ENCODE assay signal across 17 cellular contexts in the genomic region with DNA sequence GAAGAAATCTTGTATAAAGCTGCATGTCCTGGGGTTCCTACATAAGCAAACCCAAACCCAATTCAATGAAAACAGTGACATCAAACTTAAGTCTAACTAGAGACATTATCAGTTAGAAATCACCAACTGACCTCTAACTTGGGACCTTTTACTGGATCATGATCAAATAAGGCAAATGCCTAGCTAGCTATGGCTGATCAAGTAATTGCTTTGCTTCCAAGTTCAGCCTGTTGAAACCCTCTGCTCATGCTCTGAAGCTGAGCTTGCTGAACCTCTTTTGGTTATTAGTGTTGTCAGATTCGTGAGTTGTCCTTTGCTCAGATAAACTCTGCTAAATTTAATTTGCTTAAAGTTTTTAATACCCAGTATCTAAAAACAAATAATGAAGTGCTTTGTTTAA. TPM values are rescaled to one million over a fixed set of nuclear protein-coding genes. Genes with fewer than 3 reads are reported as not detected.
A peak's percentile ranks its signal among the peaks of the same experiment; 100 is the strongest.
DNase-seq lines count a peak whose midpoint lies in the region; ATAC-seq, FAIRE-seq and TF ChIP-seq lines count a peak whose summit lies in the region.
"Had no signal": no experiment of that assay in that cellular context is flagged by ENCODE, and none has a peak within 500 bp of the region (broad histone marks: within the 10 kb centered on the region; RNA-seq: fewer than 3 reads in every experiment).

No MANE protein-coding gene starts in this region.

- H3K79me1 ChIP-seq in IMR-90 (ENCODE audit: low read depth in 1 of 2, low read length in 2 of 2) = peaks cover 18 to 37% of the 10 kb centered on the region in 2 experiments

- H3K23ac ChIP-seq in IMR-90 (ENCODE audit: low read depth, low read length) = no peak overlapping the region

- peaks cover 1% of the 10 kb centered on the region for H3K36me3 Mint-ChIP-seq in T-helper 2 cell treated with Interferon-gamma antibody and Interleukin-4, amounts not matched to agents 5 μg/mL and 100 μg/mL, for 36 hours (ENCODE audit: low read depth)
- no peaks in the 10 kb centered on the region for H3K36me3 Mint-ChIP-seq in activated CD8-positive, alpha-beta T cell treated with anti-CD3 and anti-CD28 coated beads for 36 hours (ENCODE audit: low read depth)

- H3K27me3 ChIP-seq in left ventricle myocardium inferior (ENCODE audit: low read depth) = no peaks in the 10 kb centered on the region
- no peaks in the 10 kb centered on the region for H3K27me3 ChIP-seq in IMR-90 (ENCODE audit: control insufficient read depth, insufficient read depth, low read length)
- H3K27me3 ChIP-seq in keratinocyte (ENCODE audit: control insufficient read depth, extremely low read depth, insufficient read depth, low read length) = no peaks in the 10 kb centered on the region
- H3K27me3 ChIP-seq: BLaER1 had no signal

- WGBS in IMR-90 (ENCODE audit: extremely low coverage in 2 of 2, insufficient read length in 1 of 2), 2 experiments = no CpG with 5 or more reads among the region's 1 CpG

- TF ChIP-seq CTCF in left ventricle myocardium inferior (IDR thresholded peaks at IDR 0.05; ENCODE audit: borderline replicate concordance) = no peak
- no peak for TF ChIP-seq CTCF in IMR-90 (conservative IDR thresholded peaks at IDR 0.05; ENCODE audit: low read depth, low read length)
- TF ChIP-seq CTCF in keratinocyte (optimal IDR thresholded peaks at IDR 0.05 in 1 of 3, IDR thresholded peaks at IDR 0.05 in 1 of 3, conservative IDR thresholded peaks at IDR 0.05 in 1 of 3; ENCODE audit: extremely low read depth in 1 of 3, insufficient read depth in 2 of 3, low read length in 3 of 3) = no peak
- TF ChIP-seq CTCF in activated CD8-positive, alpha-beta T cell treated with anti-CD3 and anti-CD28 coated beads for 36 hours (IDR thresholded peaks at IDR 0.05) = no peak

- peaks cover 31% of the 10 kb centered on the region for H3K79me2 ChIP-seq in keratinocyte (ENCODE audit: control insufficient read depth, insufficient read depth, low read length)

- no peak overlapping the region for H3K56ac ChIP-seq in IMR-90 (ENCODE audit: extremely low read depth, insufficient read depth, low read length)

- H2BK120ac ChIP-seq in IMR-90 (ENCODE audit: low read depth, low read length) = no peak overlapping the region

- H3K4me1 Mint-ChIP-seq in T-helper 2 cell treated with Interferon-gamma antibody and Interleukin-4, amounts not matched to agents 5 μg/mL and 100 μg/mL, for 36 hours (ENCODE audit: low read depth) = peaks cover 5% of the 10 kb centered on the region
- H3K4me1 Mint-ChIP-seq in activated CD8-positive, alpha-beta T cell treated with anti-CD3 and anti-CD28 coated beads for 36 hours (ENCODE audit: low read depth) = peaks cover 21% of the 10 kb centered on the region

- no peak for DNase-seq in left ventricle myocardium inferior
- DNase-seq in cardiac septum (ENCODE audit: low spot score) = no peak
- DNase-seq in IMR-90 = no peak
- DNase-seq in keratinocyte (ENCODE audit: low read depth, low spot score) = no peak
- no peak for DNase-seq in T-helper 2 cell treated with Interferon-gamma antibody and Interleukin-4, amounts not matched to agents 5 μg/mL and 100 μg/mL, for 36 hours (ENCODE audit: low spot score)
- DNase-seq in NCI-H82 treated with DMSO at 0.1 percent for 48 hours (lab: John Stamatoyannopoulos, UW; ENCODE audit: unreplicated experiment) = no peak
- no peak for DNase-seq in activated CD8-positive, alpha-beta T cell treated with anti-CD3 and anti-CD28 coated beads for 36 hours
- DNase-seq: 8988T; CD4-positive, alpha-beta memory T cell; DMS153; DMS79; GDM1; H9 had no signal

- POLR2A ChIA-PET in IMR-90 (lab: Charles Lee; ENCODE audit: unreplicated experiment) = no interaction called here
- POLR2A ChIA-PET in activated CD8-positive, alpha-beta T cell treated with anti-CD3 and anti-CD28 coated beads for 36 hours (lab: Charles Lee) = interaction anchor here (0.7 to 1.0 kb wide), 2 partner anchors 19 to 124 kb away, joined by 3 read pairs; no protein-coding TSS in a partner anchor

- H2BK5ac ChIP-seq in IMR-90 (ENCODE audit: low read depth, low read length, poor library complexity, severe bottlenecking) = no peak overlapping the region

- H3K36me3 ChIP-seq in left ventricle myocardium inferior (no peaks in the 10 kb centered on the region), IMR-90 (ENCODE audit: control insufficient read depth, insufficient read depth, low read length) (no peaks in the 10 kb centered on the region), keratinocyte (ENCODE audit: control insufficient read depth in 2 of 2, extremely low read depth in 1 of 2, insufficient read depth in 2 of 2, low read length in 2 of 2) (no peaks in the 10 kb centered on the region)

- H3K14ac ChIP-seq in IMR-90 (replicated peaks; ENCODE audit: low read depth, low read length) = no peak overlapping the region

- H3K4me3 ChIP-seq in left ventricle myocardium inferior (no peak overlapping the region), IMR-90 (ENCODE audit: insufficient read depth, low read depth, low read length) (no peak overlapping the region), keratinocyte (ENCODE audit: control insufficient read depth in 2 of 3, extremely low read depth in 1 of 3, insufficient read depth in 2 of 3, low read depth in 1 of 3, low read length in 3 of 3) (no peak overlapping the region)
- H3K4me3 ChIP-seq: BLaER1 had no signal

- intact Hi-C loops in left ventricle myocardium inferior (cut with micrococcal nuclease) = no loop called here
- intact Hi-C loops in cardiac septum (cut with DNase I) = no loop called here
- intact Hi-C loops in IMR-90 (cut with micrococcal nuclease) = no loop called here
- intact Hi-C loops in activated CD8-positive, alpha-beta T cell treated with anti-CD3 and anti-CD28 coated beads for 36 hours (cut with micrococcal nuclease) = loop anchor here (5.0 kb wide), 1 partner anchor 106 kb away; no protein-coding TSS in a partner anchor

- H3K18ac ChIP-seq in IMR-90 (ENCODE audit: low read depth, low read length) = no peak overlapping the region; the same call in 1 of the 2 replicates

- no peak overlapping the region for H3K27ac Mint-ChIP-seq in T-helper 2 cell treated with Interferon-gamma antibody and Interleukin-4, amounts not matched to agents 5 μg/mL and 100 μg/mL, for 36 hours
- no peak overlapping the region for H3K27ac Mint-ChIP-seq in activated CD8-positive, alpha-beta T cell treated with anti-CD3 and anti-CD28 coated beads for 36 hours

- no peaks in the 10 kb centered on the region for H3K9me3 ChIP-seq in left ventricle myocardium inferior (replicated peaks)
- H3K9me3 ChIP-seq in IMR-90 (ENCODE audit: control insufficient read depth, insufficient read depth, low read length) = no peaks in the 10 kb centered on the region
- no peaks in the 10 kb centered on the region for H3K9me3 ChIP-seq in keratinocyte (ENCODE audit: control insufficient read depth, low read depth, low read length)

- H3K27me3 Mint-ChIP-seq in T-helper 2 cell treated with Interferon-gamma antibody and Interleukin-4, amounts not matched to agents 5 μg/mL and 100 μg/mL, for 36 hours (ENCODE audit: low read depth) = no peaks in the 10 kb centered on the region
- no peaks in the 10 kb centered on the region for H3K27me3 Mint-ChIP-seq in activated CD8-positive, alpha-beta T cell treated with anti-CD3 and anti-CD28 coated beads for 36 hours
- H3K27me3 Mint-ChIP-seq: CD4-positive, alpha-beta memory T cell had no signal

- H3K4me1 ChIP-seq in left ventricle myocardium inferior = peaks cover 67% of the 10 kb centered on the region
- no peaks in the 10 kb centered on the region; the same call in 1 of the 2 replicates for H3K4me1 ChIP-seq in IMR-90 (ENCODE audit: control insufficient read depth, insufficient read depth, low read length)
- no peaks in the 10 kb centered on the region for H3K4me1 ChIP-seq in keratinocyte (ENCODE audit: control insufficient read depth, extremely low read depth, insufficient read depth, low read length)
- H3K4me1 ChIP-seq: BLaER1 had no signal

- H3K9ac ChIP-seq in IMR-90 (ENCODE audit: low read depth, low read length) (no peak overlapping the region), keratinocyte (ENCODE audit: control insufficient read depth, extremely low read depth, insufficient read depth, low read length) (no peak overlapping the region)
- H3K9ac ChIP-seq: BLaER1 had no signal

- BruUV-seq in IMR-90 (replicated peaks; lab: Mats Ljungman, UMichigan) = no TSS peak

- no peak overlapping the region for H3K4ac ChIP-seq in IMR-90 (ENCODE audit: low read depth, low read length)

- no peak overlapping the region for H4K91ac ChIP-seq in IMR-90 (ENCODE audit: insufficient read depth, low read depth, low read length)

- H4K20me1 ChIP-seq in IMR-90 (ENCODE audit: insufficient read depth, low read length) (peaks cover 13% of the 10 kb centered on the region; the same call in 1 of the 2 replicates), keratinocyte (ENCODE audit: control insufficient read depth, extremely low read depth, insufficient read depth, low read length) (no peaks in the 10 kb centered on the region)

- H3K27ac ChIP-seq in left ventricle myocardium inferior (replicated peaks) (peak overlapping the region; percentile 1), IMR-90 (ENCODE audit: insufficient read depth, low read length) (no peak overlapping the region), keratinocyte (ENCODE audit: control insufficient read depth, insufficient read depth, low read length) (no peak overlapping the region)
- H3K27ac ChIP-seq: BLaER1 had no signal

- in situ Hi-C loops in IMR-90 (cut with MboI; ENCODE audit: low sequenced_read_pairs) = loop anchor here (5.0 kb wide), 1 partner anchor 176 kb away; no protein-coding TSS in a partner anchor

- H3K4me2 ChIP-seq in IMR-90 (ENCODE audit: low read depth, low read length) (no peak overlapping the region), keratinocyte (ENCODE audit: control insufficient read depth, extremely low read depth, insufficient read depth, low read depth, low read length) (no peak overlapping the region)
- H3K4me2 ChIP-seq: BLaER1 had no signal

- ATAC-seq in IMR-90 (ENCODE audit: low read depth) = peak; percentile 17; the same call in 1 of the 2 replicates
- ATAC-seq in activated CD8-positive, alpha-beta T cell treated with anti-CD3 and anti-CD28 coated beads for 36 hours = no peak

- CTCF ChIA-PET in IMR-90 (lab: Yijun Ruan, JAX) = interaction anchor here (1.0 kb wide), 1 partner anchor 218 kb away, joined by 5 read pairs; no protein-coding TSS in a partner anchor
- CTCF ChIA-PET in activated CD8-positive, alpha-beta T cell treated with anti-CD3 and anti-CD28 coated beads for 36 hours (lab: Charles Lee) = interaction anchor here (0.8 to 6.4 kb wide), 6 partner anchors 9 to 218 kb away, joined by 3 to 83 read pairs (median 4); no protein-coding TSS in a partner anchor

- no peak overlapping the region for H2AK5ac ChIP-seq in IMR-90 (ENCODE audit: low read depth, low read length)

- no peaks in the 10 kb centered on the region for H3K9me1 ChIP-seq in IMR-90 (ENCODE audit: insufficient read depth, low read length)
- H3K9me1 ChIP-seq in keratinocyte (ENCODE audit: control insufficient read depth, extremely low read depth, insufficient read depth, low read length) = no peaks in the 10 kb centered on the region

- no peak overlapping the region for H2AK9ac ChIP-seq in IMR-90 (replicated peaks; ENCODE audit: low read depth, low read length, poor library complexity)

- dilution Hi-C loops in IMR-90 (cut with HindIII; ENCODE audit: low sequenced_read_pairs, unreplicated experiment) (no loop called here), keratinocyte (cut with MboI; ENCODE audit: extremely low pct_ligation_motif_present, low sequenced_read_pairs) (no loop called here)

- no peak overlapping the region; the same call in 1 of the 2 replicates for H4K5ac ChIP-seq in IMR-90 (ENCODE audit: low read depth, low read length)

- TF ChIP-seq RAD21 in IMR-90 (IDR thresholded peaks at IDR 0.05; ENCODE audit: low read length) = no peak

- H4K8ac ChIP-seq in IMR-90 (ENCODE audit: low read depth in 2 of 2, low read length in 2 of 2) = no peak overlapping the region

- peak; percentile 5 for FAIRE-seq in keratinocyte (lab: Jason Lieb, UNC)
- FAIRE-seq: GM12892, H1 had no signal

- no peaks in the 10 kb centered on the region for H3K9me3 Mint-ChIP-seq in T-helper 2 cell treated with Interferon-gamma antibody and Interleukin-4, amounts not matched to agents 5 μg/mL and 100 μg/mL, for 36 hours
- H3K9me3 Mint-ChIP-seq in activated CD8-positive, alpha-beta T cell treated with anti-CD3 and anti-CD28 coated beads for 36 hours = no peaks in the 10 kb centered on the region
- H3K9me3 Mint-ChIP-seq: CD14-positive monocyte; CD4-positive, alpha-beta memory T cell; H9 had no signal

- H2BK15ac ChIP-seq in IMR-90 (ENCODE audit: low read depth, low read length) = no peak overlapping the region

- TF ChIP-seq POLR2A in IMR-90 (IDR thresholded peaks at IDR 0.05; ENCODE audit: low read depth, low read length) = no peak

- no peak overlapping the region for H3K4me3 Mint-ChIP-seq in T-helper 2 cell treated with Interferon-gamma antibody and Interleukin-4, amounts not matched to agents 5 μg/mL and 100 μg/mL, for 36 hours
- no peak overlapping the region for H3K4me3 Mint-ChIP-seq in activated CD8-positive, alpha-beta T cell treated with anti-CD3 and anti-CD28 coated beads for 36 hours
- H3K4me3 Mint-ChIP-seq: CD14-positive monocyte; CD4-positive, alpha-beta memory T cell; H9 had no signal

- H2BK20ac ChIP-seq in IMR-90 (ENCODE audit: low read depth, low read length) = no peak overlapping the region

- no peak overlapping the region for H2AFZ ChIP-seq in IMR-90 (replicated peaks; ENCODE audit: low read length, poor library complexity)
- H2AFZ ChIP-seq in keratinocyte (ENCODE audit: control insufficient read depth, low read length) = no peak overlapping the region

RNA-seq across cellular contexts. Expression of a gene that starts 28.9 kb away (rescaled TPM):
- total RNA-seq in left ventricle myocardium inferior (17.0 TPM), cardiac septum (26.8 TPM), IMR-90 (2012; rRNA removed) (86.4 and 125 TPM in 2 replicates)
- polyA plus RNA-seq in IMR-90 (2012; rRNA removed) (23.3 and 24.8 TPM in 2 replicates), keratinocyte (14.0 to 28.2 TPM (median 27.8 TPM) in 3 replicates)
- 3.4 and 4.4 TPM in 2 replicates for polyA plus RNA-seq in IMR-90 (2012; cell fraction: cytosol; rRNA removed)
- polyA plus RNA-seq in IMR-90 (2012; cell fraction: nucleus; rRNA removed; ENCODE audit: low replicate concordance) = 13.2 and 134 TPM in 2 replicates
- polyA plus RNA-seq in keratinocyte (2011; ENCODE audit: low read depth) = 10.3 TPM
- 4.5 and 9.4 TPM in 2 replicates for polyA plus RNA-seq in keratinocyte (2011; cell fraction: cytosol; rRNA removed)
- polyA plus RNA-seq in keratinocyte (2011; cell fraction: nucleus; rRNA removed) = 51.3 and 56.0 TPM in 2 replicates
- 7.1 and 9.0 TPM in 2 replicates for polyA plus RNA-seq in keratinocyte (2012; ENCODE audit: low replicate concordance)
- polyA minus RNA-seq in keratinocyte = 25.4 to 116 TPM (median 61.2 TPM) in 3 replicates
- 10.7 TPM for polyA minus RNA-seq in keratinocyte (2011; cell fraction: cytosol; rRNA and poly(A)+ RNA removed)
- 52.9 and 102 TPM in 2 replicates for polyA minus RNA-seq in keratinocyte (2011; cell fraction: nucleus; rRNA and poly(A)+ RNA removed)
- 10 to 100 TPM; 20.8 to 22.4 TPM for total RNA-seq in activated CD8-positive, alpha-beta T cell treated with anti-CD3 and anti-CD28 coated beads for 36 hours
